In genomic region chr11:110598725-110599124, GRCh38 we compare ENCODE assay signal across 22 cellular contexts.
DNase-seq lines count a peak whose midpoint lies in the region; ATAC-seq, FAIRE-seq and TF ChIP-seq lines count a peak whose summit lies in the region.
"Had no signal": no experiment of that assay in that cellular context is flagged by ENCODE, and none has a peak within 500 bp of the region (broad histone marks: within the 10 kb centered on the region; RNA-seq: fewer than 3 reads in every experiment).

No MANE protein-coding gene starts in this region.

- H3K4me3 Mint-ChIP-seq in stimulated activated effector memory CD8-positive, alpha-beta T cell treated with anti-CD3 and anti-CD28 coated beads, Interleukin-12 subunit alpha, Interleukin-12 subunit beta, amount 100 ng/mL, for 72 hours = no peak overlapping the region
- H3K4me3 Mint-ChIP-seq: CD8-positive, alpha-beta T cell; GM23338; HFFc6 had no signal

- H3K9me3 Mint-ChIP-seq in stimulated activated effector memory CD8-positive, alpha-beta T cell treated with anti-CD3 and anti-CD28 coated beads, Interleukin-12 subunit alpha, Interleukin-12 subunit beta, amount 100 ng/mL, for 72 hours = no peaks in the 10 kb centered on the region
- H3K9me3 Mint-ChIP-seq: CD8-positive, alpha-beta T cell; HFFc6 had no signal

- H3K27ac ChIP-seq in right cardiac atrium (ENCODE audit: low read length) = no peak overlapping the region
- H3K27ac ChIP-seq in kidney (ENCODE audit: low read depth in 2 of 2, low read length in 2 of 2) = no peak overlapping the region
- H3K27ac ChIP-seq: 22Rv1, A549, BLaER1 had no signal

- H3K9me3 ChIP-seq in right cardiac atrium (ENCODE audit: control insufficient read depth, low read length) (no peaks in the 10 kb centered on the region), kidney (ENCODE audit: control insufficient read depth in 1 of 2, low read length in 2 of 2) (no peaks in the 10 kb centered on the region)
- H3K9me3 ChIP-seq: A549 had no signal

- WGBS in right cardiac atrium = 94% methylated on average over 1 of the region's 1 CpG

- ATAC-seq in right cardiac atrium (peak in 1 of 2 donors; percentile 26), Right ventricle myocardium superior (ENCODE audit: poor library complexity) (no peak), GM18498 (IDR thresholded peaks at IDR 0.05; ENCODE audit: unreplicated experiment) (no peak)
- peak; percentile 40 for ATAC-seq in stimulated activated effector memory CD8-positive, alpha-beta T cell treated with anti-CD3 and anti-CD28 coated beads, Interleukin-12 subunit alpha, Interleukin-12 subunit beta, amount 100 ng/mL, for 72 hours
- ATAC-seq in activated CD4-positive, CD25-positive, alpha-beta regulatory T cell treated with anti-CD3 and anti-CD28 coated beads, Interleukin-2, amount 50 U/mL, for 24 hours = no peak
- ATAC-seq: A549; CD8-positive, alpha-beta T cell; GM12878; GM23338; HCT116; K562 had no signal

- no peaks in the 10 kb centered on the region for H3K36me3 Mint-ChIP-seq in stimulated activated effector memory CD8-positive, alpha-beta T cell treated with anti-CD3 and anti-CD28 coated beads, Interleukin-12 subunit alpha, Interleukin-12 subunit beta, amount 100 ng/mL, for 72 hours
- H3K36me3 Mint-ChIP-seq: CD8-positive, alpha-beta T cell had no signal

- H3K4me1 Mint-ChIP-seq in stimulated activated effector memory CD8-positive, alpha-beta T cell treated with anti-CD3 and anti-CD28 coated beads, Interleukin-12 subunit alpha, Interleukin-12 subunit beta, amount 100 ng/mL, for 72 hours = no peaks in the 10 kb centered on the region
- H3K4me1 Mint-ChIP-seq: GM23338 had no signal

- intact Hi-C loops in right cardiac atrium (cut with DNase I) (no loop called here), Right ventricle myocardium superior (cut with DNase I) (no loop called here), kidney (cut with DNase I) (no loop called here)

- no peaks in the 10 kb centered on the region for H3K4me1 ChIP-seq in right cardiac atrium (ENCODE audit: control insufficient read depth, insufficient read depth, low read length)
- H3K4me1 ChIP-seq in kidney (ENCODE audit: control insufficient read depth in 1 of 2, insufficient read depth in 1 of 2, low read depth in 1 of 2, low read length in 2 of 2) = no peaks in the 10 kb centered on the region
- H3K4me1 ChIP-seq: A549, BLaER1 had no signal

- DNase-seq in right cardiac atrium (peak in 2 of 3 donors; percentile 35 to 37), Right ventricle myocardium superior (no peak), kidney (peak; percentile 61), G401 (ENCODE audit: low spot score) (no peak)
- DNase-seq in stimulated activated effector memory CD8-positive, alpha-beta T cell treated with anti-CD3 and anti-CD28 coated beads, Interleukin-12 subunit alpha, Interleukin-12 subunit beta, amount 100 ng/mL, for 72 hours (ENCODE audit: low spot score in 2 of 2) = no peak
- DNase-seq: Calu3; CD8-positive, alpha-beta T cell; DMS79 treated with DMSO at 0.1 percent for 48 hours; H7; HFFc6; IMR-90 had no signal

- H3K36me3 ChIP-seq in kidney (ENCODE audit: control insufficient read depth in 1 of 2, insufficient read depth in 2 of 2, low read length in 2 of 2) = no peaks in the 10 kb centered on the region

- no peaks in the 10 kb centered on the region for H3K27me3 ChIP-seq in right cardiac atrium (ENCODE audit: control insufficient read depth, insufficient read depth)
- H3K27me3 ChIP-seq: BLaER1 had no signal

- H3K4me3 ChIP-seq in right cardiac atrium (ENCODE audit: low read length) (no peak overlapping the region), kidney (ENCODE audit: low read length in 2 of 2) (no peak overlapping the region)
- H3K4me3 ChIP-seq: A549, GM12878, GM23338, K562 had no signal

- H3K27ac Mint-ChIP-seq in stimulated activated effector memory CD8-positive, alpha-beta T cell treated with anti-CD3 and anti-CD28 coated beads, Interleukin-12 subunit alpha, Interleukin-12 subunit beta, amount 100 ng/mL, for 72 hours = no peak overlapping the region
- H3K27ac Mint-ChIP-seq: CD8-positive, alpha-beta T cell; GM23338; HFFc6 had no signal

- no peak for FAIRE-seq in kidney (lab: Jason Lieb, UNC)
- FAIRE-seq: A549, GM12878, GM19239, HTR-8/SVneo, K562 had no signal

- TF ChIP-seq CTCF in kidney (IDR thresholded peaks at IDR 0.05; ENCODE audit: borderline replicate concordance, extremely low read depth, insufficient read depth) = no peak

- H3K9ac ChIP-seq in kidney (ENCODE audit: low read length in 2 of 2) = no peak overlapping the region
- H3K9ac ChIP-seq: BLaER1 had no signal

- in situ Hi-C loops in G401 (cut with HindIII; ENCODE audit: low sequenced_read_pairs) = no loop called here

Comparison
In these comparisons a context has a peak if more than half of its experiments do, and no peak if none do; other contexts are left out.
1. DNase-seq: peak in right cardiac atrium (2 of 3) and kidney (single experiment); none in Right ventricle myocardium superior (single experiment), stimulated activated effector memory CD8-positive, alpha-beta T cell treated with anti-CD3 and anti-CD28 coated beads, Interleukin-12 subunit alpha, Interleukin-12 subunit beta, amount 100 ng/mL, for 72 hours (0 of 2) and G401 (single experiment).